In genomic region chr12:100234591-100235304, GRCh38 we compare ENCODE assay signal across 8 cellular contexts. TPM values are rescaled to one million over a fixed set of nuclear protein-coding genes. Genes with fewer than 3 reads are reported as not detected.
DNase-seq lines count a peak whose midpoint lies in the region; ATAC-seq, FAIRE-seq and TF ChIP-seq lines count a peak whose summit lies in the region.

No MANE protein-coding gene starts in this region.

- no peaks in the 10 kb centered on the region for H3K9me2 ChIP-seq in MM.1S (replicated peaks; ENCODE audit: insufficient read depth, low read length)

- no peaks in the 10 kb centered on the region for H3K79me2 ChIP-seq in MM.1S (ENCODE audit: low read length)

- no peak overlapping the region for H3K27ac Mint-ChIP-seq in T-cell

- H3K27me3 ChIP-seq in MM.1S (replicated peaks; ENCODE audit: insufficient read depth, low read length), result no peaks in the 10 kb centered on the region

- H3K27ac ChIP-seq in MM.1S (ENCODE audit: low read length), result no peak overlapping the region

- DNase-seq in COLO829 (ENCODE audit: low spot score), result peak; percentile 35
- peak; percentile 8 for DNase-seq in GM19239 (ENCODE audit: insufficient read length, low spot score)
- DNase-seq in MM.1S, result peak; percentile 43
- DNase-seq in T-cell, result no peak
- DNase-seq in germinal center (ENCODE audit: low spot score), result peak; percentile 17
- DNase-seq in renal cortical epithelial cell (ENCODE audit: low read depth), result peak; percentile 61
- DNase-seq in HPDE6-E6E7 (ENCODE audit: extremely low spot score), result no peak

- H3K9me3 ChIP-seq in MM.1S (replicated peaks; ENCODE audit: insufficient read depth, low read length), result no peaks in the 10 kb centered on the region

- POLR2A ChIA-PET in T-cell (lab: Charles Lee), result interaction anchor here in 1 of 2 donors (0.7 kb wide), 1 partner anchor 38 kb away, joined by 3 read pairs; no protein-coding TSS in a partner anchor

- no peak overlapping the region for H3K4me3 ChIP-seq in MM.1S (ENCODE audit: low read length)

- CTCF ChIA-PET in T-cell (lab: Charles Lee), result interaction anchor here (0.6 to 2.0 kb wide), 19 partner anchors 11 to 1199 kb away, joined by 3 to 13 read pairs (median 4); partner anchors contain the start of genes DEPDC4 (in 1 of the 2) and SCYL2 (in 1 of the 2)

- peak; percentile 67 for TF ChIP-seq CTCF in MM.1S (IDR thresholded peaks at IDR 0.05; ENCODE audit: low read length)

- ATAC-seq in T-cell (replicated peaks in 1 of 4) (peak in 3 of 4 experiments; percentile 36 to 45 (median 37)), HG02970 (IDR thresholded peaks at IDR 0.05; ENCODE audit: low FRiP score, unreplicated experiment) (no peak)

- no peaks in the 10 kb centered on the region for H3K36me3 ChIP-seq in MM.1S (replicated peaks; ENCODE audit: insufficient read depth, low read length)

- no peak overlapping the region for H3K4me3 Mint-ChIP-seq in T-cell

- no peak for FAIRE-seq in GM19239 (lab: Jason Lieb, UNC)

- H3K9ac ChIP-seq in MM.1S (ENCODE audit: low read length), result no peak overlapping the region

- no peaks in the 10 kb centered on the region for H3K9me3 Mint-ChIP-seq in T-cell

- no peak overlapping the region for H3K4me2 ChIP-seq in MM.1S (ENCODE audit: low read depth, low read length)

- H3K27me3 Mint-ChIP-seq in T-cell, result no peaks in the 10 kb centered on the region

- H3K4me1 ChIP-seq in MM.1S (ENCODE audit: low read length), result no peaks in the 10 kb centered on the region

- H3F3A ChIP-seq in MM.1S (ENCODE audit: insufficient read depth, low read length), result no peaks in the 10 kb centered on the region

- H3K36me3 Mint-ChIP-seq in T-cell, result no peaks in the 10 kb centered on the region

- H2AFZ ChIP-seq in MM.1S (ENCODE audit: low read length), result no peak overlapping the region

- H3K4me1 Mint-ChIP-seq in T-cell, result no peaks in the 10 kb centered on the region

- no peaks in the 10 kb centered on the region for H4K20me1 ChIP-seq in MM.1S (ENCODE audit: insufficient read depth, low read length)

RNA-seq across cellular contexts. Expression of gene DEPDC4, which starts 32.1 kb away (rescaled TPM):
- total RNA-seq in T-cell (under 1 TPM in 4 of 5 donors, not detected in 1; 0.38 to 0.93 (median 0.61) TPM), renal cortical epithelial cell (1.9 and 2.4 TPM in 2 replicates)

RNA-seq across cellular contexts. Expression of gene SCYL2, which starts 32.2 kb away (rescaled TPM):
- 10 to 100 TPM; 33.1 to 43.4 (median 36.7) TPM for total RNA-seq in T-cell
- total RNA-seq in renal cortical epithelial cell, result 42.5 and 66.1 TPM in 2 replicates

RNA-seq across cellular contexts. Expression of gene ACTR6, which starts 34.1 kb away (rescaled TPM):
- total RNA-seq in T-cell (10 to 100 TPM; 28.8 to 39.2 (median 35.3) TPM), renal cortical epithelial cell (22.9 and 27.6 TPM in 2 replicates)

Comparison
In these comparisons a context has a peak if more than half of its experiments do, and no peak if none do; other contexts are left out.
1. DNase-seq: peak in COLO829 (single experiment), GM19239 (single experiment), MM.1S (single experiment), germinal center (single experiment) and renal cortical epithelial cell (single experiment); none in T-cell (0 of 34) and HPDE6-E6E7 (single experiment).